ENCODE assay signal across 14 cellular contexts in the genomic region with DNA sequence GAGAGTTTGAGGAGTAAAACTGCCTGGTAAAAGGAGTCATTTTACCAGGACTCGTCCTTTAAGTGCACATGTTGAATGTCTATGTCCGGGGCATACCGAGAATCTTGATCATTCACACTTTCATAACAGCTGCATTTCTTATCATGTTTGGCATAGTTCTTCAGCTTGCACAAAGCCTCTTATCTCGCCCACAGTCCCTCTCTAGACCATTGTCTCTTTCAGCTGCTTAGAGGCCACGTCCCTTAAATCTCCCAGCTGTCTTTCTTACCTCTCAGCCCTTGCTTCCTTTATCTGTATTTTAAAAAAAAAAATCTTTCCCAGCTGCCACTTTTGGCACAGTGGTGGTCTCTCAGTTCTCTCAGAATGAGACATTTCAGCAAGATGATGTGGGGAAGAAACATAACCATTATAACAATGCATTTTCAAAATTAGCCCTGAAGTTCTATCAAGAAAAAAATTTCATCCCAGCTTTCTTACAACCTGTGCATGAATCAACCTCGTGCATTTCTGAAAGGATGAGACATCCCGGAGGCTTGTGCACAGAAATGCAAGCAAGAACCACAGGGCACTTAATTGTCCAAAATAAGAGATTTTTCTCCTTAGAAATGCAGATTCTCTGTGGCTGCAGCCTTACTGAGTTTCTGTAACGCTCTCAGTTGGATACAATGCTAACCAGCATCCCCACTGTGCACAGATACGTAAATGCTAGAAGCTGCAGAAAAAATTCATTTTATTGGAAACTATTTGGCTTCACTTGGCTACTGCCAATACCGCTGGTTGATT. TPM values are rescaled to one million over a fixed set of nuclear protein-coding genes. Genes with fewer than 3 reads are reported as not detected.
DNase-seq lines count a peak whose midpoint lies in the region; ATAC-seq, FAIRE-seq and TF ChIP-seq lines count a peak whose summit lies in the region.
"Had no signal": no experiment of that assay in that cellular context is flagged by ENCODE, and none has a peak within 500 bp of the region (broad histone marks: within the 10 kb centered on the region; RNA-seq: fewer than 3 reads in every experiment).

No MANE protein-coding gene starts in this region.

- H3K27ac Mint-ChIP-seq in WTC11, result no peak overlapping the region

- peaks cover 11% of the 10 kb centered on the region for H3K4me1 ChIP-seq in iPS-18a (ENCODE audit: control insufficient read depth, low read depth, low read length)

- no peaks in the 10 kb centered on the region for H3K36me3 ChIP-seq in iPS-18a (ENCODE audit: control insufficient read depth, low read depth, low read length)

- H3K27me3 ChIP-seq in iPS-18a (ENCODE audit: control insufficient read depth, insufficient read depth, low read length), result no peaks in the 10 kb centered on the region

- peak overlapping the region; percentile 21 for H3K4me3 Mint-ChIP-seq in WTC11

- CTCF ChIA-PET in WTC11 (lab: Charles Lee), result interaction anchor here (2.0 kb wide), 1 partner anchor 105 kb away, joined by 5 read pairs; no protein-coding TSS in a partner anchor

- no peaks in the 10 kb centered on the region for H3K36me3 Mint-ChIP-seq in WTC11

- no peaks in the 10 kb centered on the region for H3K9me3 ChIP-seq in iPS-18a (ENCODE audit: control insufficient read depth, low read depth, low read length)

- DNase-seq in AG08395 (ENCODE audit: low spot score) (peak; percentile 39), HUDEP-2 (lab: John Stamatoyannopoulos, UW; ENCODE audit: unreplicated experiment in 76 of 76) (peak in 40 of 76 experiments; percentile 8 to 70 (median 32)), WTC11 (ENCODE audit: low spot score) (no peak), COLO668 (lab: John Stamatoyannopoulos, UW; ENCODE audit: unreplicated experiment) (no peak), DMS79 (lab: John Stamatoyannopoulos, UW) (no peak), GM19239 (ENCODE audit: insufficient read length, low spot score) (no peak)
- DNase-seq: ACHN; activated CD8-positive, alpha-beta memory T cell treated with anti-CD3 and anti-CD28 coated beads for 24 hours; DMS 273 treated with DMSO at 0.1 percent for 48 hours; NCI-H187 treated with DMSO at 0.1 percent for 48 hours; SIG-M5 had no signal

- peaks cover 10% of the 10 kb centered on the region for H3K9me3 Mint-ChIP-seq in WTC11

- FAIRE-seq in GM19239 (lab: Jason Lieb, UNC), result no peak
- FAIRE-seq: TTC549 had no signal

- H3K9ac ChIP-seq in iPS-18a (ENCODE audit: low read length), result peak overlapping the region; percentile 32

- H3K4me3 ChIP-seq in iPS-18a (ENCODE audit: low read length), result peak overlapping the region; percentile 53

- H3K27me3 Mint-ChIP-seq in WTC11 (ENCODE audit: low read depth), result peaks cover 13% of the 10 kb centered on the region

- ATAC-seq in WTC11 (peak; percentile 67), HG03520 (IDR thresholded peaks at IDR 0.05; ENCODE audit: unreplicated experiment) (no peak)

- POLR2A ChIA-PET in WTC11 (lab: Charles Lee), result no interaction called here

- H3K4me1 Mint-ChIP-seq in WTC11, result peaks cover 9% of the 10 kb centered on the region

- no peak for TF ChIP-seq CTCF in WTC11 (IDR thresholded peaks at IDR 0.05)

- H3K27ac ChIP-seq in iPS-18a (ENCODE audit: low read length), result no peak overlapping the region

TF ChIP-seq in WTC11, 78 proteins besides CTCF, POLR2A, EP300 and RAD21 (continues in another document):
- TF ChIP-seq ZNF121 (CRISPR knock-in tag; IDR thresholded peaks at IDR 0.05) (no peak), PRDM15 (CRISPR knock-in tag; IDR thresholded peaks at IDR 0.05) (no peak), SOX15 (CRISPR knock-in tag; IDR thresholded peaks at IDR 0.05) (no peak), ATF2 (CRISPR knock-in tag; IDR thresholded peaks at IDR 0.05; ENCODE audit: borderline replicate concordance, low read depth) (no peak), TEAD1 (CRISPR knock-in tag; IDR thresholded peaks at IDR 0.05) (no peak), NR3C1 (CRISPR knock-in tag; conservative IDR thresholded peaks at IDR 0.05; ENCODE audit: low read depth) (no peak)
- TF ChIP-seq, protein P1, sequence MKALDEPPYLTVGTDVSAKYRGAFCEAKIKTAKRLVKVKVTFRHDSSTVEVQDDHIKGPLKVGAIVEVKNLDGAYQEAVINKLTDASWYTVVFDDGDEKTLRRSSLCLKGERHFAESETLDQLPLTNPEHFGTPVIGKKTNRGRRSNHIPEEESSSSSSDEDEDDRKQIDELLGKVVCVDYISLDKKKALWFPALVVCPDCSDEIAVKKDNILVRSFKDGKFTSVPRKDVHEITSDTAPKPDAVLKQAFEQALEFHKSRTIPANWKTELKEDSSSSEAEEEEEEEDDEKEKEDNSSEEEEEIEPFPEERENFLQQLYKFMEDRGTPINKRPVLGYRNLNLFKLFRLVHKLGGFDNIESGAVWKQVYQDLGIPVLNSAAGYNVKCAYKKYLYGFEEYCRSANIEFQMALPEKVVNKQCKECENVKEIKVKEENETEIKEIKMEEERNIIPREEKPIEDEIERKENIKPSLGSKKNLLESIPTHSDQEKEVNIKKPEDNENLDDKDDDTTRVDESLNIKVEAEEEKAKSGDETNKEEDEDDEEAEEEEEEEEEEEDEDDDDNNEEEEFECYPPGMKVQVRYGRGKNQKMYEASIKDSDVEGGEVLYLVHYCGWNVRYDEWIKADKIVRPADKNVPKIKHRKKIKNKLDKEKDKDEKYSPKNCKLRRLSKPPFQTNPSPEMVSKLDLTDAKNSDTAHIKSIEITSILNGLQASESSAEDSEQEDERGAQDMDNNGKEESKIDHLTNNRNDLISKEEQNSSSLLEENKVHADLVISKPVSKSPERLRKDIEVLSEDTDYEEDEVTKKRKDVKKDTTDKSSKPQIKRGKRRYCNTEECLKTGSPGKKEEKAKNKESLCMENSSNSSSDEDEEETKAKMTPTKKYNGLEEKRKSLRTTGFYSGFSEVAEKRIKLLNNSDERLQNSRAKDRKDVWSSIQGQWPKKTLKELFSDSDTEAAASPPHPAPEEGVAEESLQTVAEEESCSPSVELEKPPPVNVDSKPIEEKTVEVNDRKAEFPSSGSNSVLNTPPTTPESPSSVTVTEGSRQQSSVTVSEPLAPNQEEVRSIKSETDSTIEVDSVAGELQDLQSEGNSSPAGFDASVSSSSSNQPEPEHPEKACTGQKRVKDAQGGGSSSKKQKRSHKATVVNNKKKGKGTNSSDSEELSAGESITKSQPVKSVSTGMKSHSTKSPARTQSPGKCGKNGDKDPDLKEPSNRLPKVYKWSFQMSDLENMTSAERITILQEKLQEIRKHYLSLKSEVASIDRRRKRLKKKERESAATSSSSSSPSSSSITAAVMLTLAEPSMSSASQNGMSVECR (CRISPR knock-in tag; IDR thresholded peaks at IDR 0.05; ENCODE audit: borderline replicate concordance), result no peak
- TF ChIP-seq, protein P2, sequence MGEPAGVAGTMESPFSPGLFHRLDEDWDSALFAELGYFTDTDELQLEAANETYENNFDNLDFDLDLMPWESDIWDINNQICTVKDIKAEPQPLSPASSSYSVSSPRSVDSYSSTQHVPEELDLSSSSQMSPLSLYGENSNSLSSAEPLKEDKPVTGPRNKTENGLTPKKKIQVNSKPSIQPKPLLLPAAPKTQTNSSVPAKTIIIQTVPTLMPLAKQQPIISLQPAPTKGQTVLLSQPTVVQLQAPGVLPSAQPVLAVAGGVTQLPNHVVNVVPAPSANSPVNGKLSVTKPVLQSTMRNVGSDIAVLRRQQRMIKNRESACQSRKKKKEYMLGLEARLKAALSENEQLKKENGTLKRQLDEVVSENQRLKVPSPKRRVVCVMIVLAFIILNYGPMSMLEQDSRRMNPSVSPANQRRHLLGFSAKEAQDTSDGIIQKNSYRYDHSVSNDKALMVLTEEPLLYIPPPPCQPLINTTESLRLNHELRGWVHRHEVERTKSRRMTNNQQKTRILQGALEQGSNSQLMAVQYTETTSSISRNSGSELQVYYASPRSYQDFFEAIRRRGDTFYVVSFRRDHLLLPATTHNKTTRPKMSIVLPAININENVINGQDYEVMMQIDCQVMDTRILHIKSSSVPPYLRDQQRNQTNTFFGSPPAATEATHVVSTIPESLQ (CRISPR knock-in tag; IDR thresholded peaks at IDR 0.05), result no peak

RNA-seq across cellular contexts. Expression of gene RBM24, which starts 24.2 kb away (rescaled TPM):
- total RNA-seq in WTC11 (2021), result 0.48 to 0.63 TPM (median 0.57 TPM) in 3 replicates

Comparison
In these comparisons a context has a peak if more than half of its experiments do, and no peak if none do; other contexts are left out.
1. DNase-seq: peak in AG08395 (single experiment) and HUDEP-2 (40 of 76); none in WTC11 (single experiment), COLO668 (single experiment), DMS79 (single experiment) and GM19239 (single experiment).